In genomic region chr17:4329838-4330237, GRCh38 we compare ENCODE assay signal across 10 cellular contexts. TPM values are rescaled to one million over a fixed set of nuclear protein-coding genes. Genes with fewer than 3 reads are reported as not detected.
A peak's percentile ranks its signal among the peaks of the same experiment; 100 is the strongest.
DNase-seq lines count a peak whose midpoint lies in the region; ATAC-seq, FAIRE-seq and TF ChIP-seq lines count a peak whose summit lies in the region.
"Had no signal": no experiment of that assay in that cellular context is flagged by ENCODE, and none has a peak within 500 bp of the region (broad histone marks: within the 10 kb centered on the region; RNA-seq: fewer than 3 reads in every experiment).

No MANE protein-coding gene starts in this region.

- ATAC-seq in GM19324 (IDR thresholded peaks at IDR 0.05; ENCODE audit: low FRiP score, unreplicated experiment) (no peak), HG02885 (IDR thresholded peaks at IDR 0.05; ENCODE audit: poor library complexity, unreplicated experiment) (no peak)

- FAIRE-seq in astrocyte (lab: Jason Lieb, UNC) (peak; percentile 92), keratinocyte (lab: Jason Lieb, UNC) (peak; percentile 88)

- H4K20me1 ChIP-seq in astrocyte (ENCODE audit: insufficient read depth, low read length) (peaks cover 60% of the 10 kb centered on the region), keratinocyte (ENCODE audit: control insufficient read depth, extremely low read depth, insufficient read depth, low read length) (peaks cover 13% of the 10 kb centered on the region)

- peaks cover 14% of the 10 kb centered on the region; the same call in 1 of the 2 replicates for H3K36me3 ChIP-seq in ACC112 (ENCODE audit: insufficient read depth, low read length)
- H3K36me3 ChIP-seq in astrocyte (ENCODE audit: insufficient read depth, low read length) = peaks cover 4% of the 10 kb centered on the region
- peaks cover 0 to 4% of the 10 kb centered on the region in 2 experiments for H3K36me3 ChIP-seq in keratinocyte (ENCODE audit: control insufficient read depth in 2 of 2, extremely low read depth in 1 of 2, insufficient read depth in 2 of 2, low read length in 2 of 2)

- H2AFZ ChIP-seq in ACC112 (ENCODE audit: low read length, unreplicated experiment) (no peak overlapping the region), astrocyte (ENCODE audit: low read depth, low read length) (no peak overlapping the region), keratinocyte (ENCODE audit: control insufficient read depth, low read length) (no peak overlapping the region)

- no peaks in the 10 kb centered on the region for H3K9me1 ChIP-seq in keratinocyte (ENCODE audit: control insufficient read depth, extremely low read depth, insufficient read depth, low read length)

- H3K4me1 ChIP-seq in ACC112 (ENCODE audit: control insufficient read depth, insufficient read depth, low read length, unreplicated experiment) (peaks cover 34% of the 10 kb centered on the region), astrocyte (ENCODE audit: insufficient read depth, low read length) (peaks cover 30% of the 10 kb centered on the region), keratinocyte (ENCODE audit: control insufficient read depth, extremely low read depth, insufficient read depth, low read length) (peaks cover 62% of the 10 kb centered on the region)

- dilution Hi-C loops in keratinocyte (cut with MboI; ENCODE audit: extremely low pct_ligation_motif_present, low sequenced_read_pairs) = no loop called here

- peak; percentile 78 for DNase-seq in HFF-Myc (ENCODE audit: extremely low read depth, low read depth)
- peak; percentile 98 for DNase-seq in astrocyte (ENCODE audit: low read depth)
- DNase-seq in keratinocyte (ENCODE audit: low read depth, low spot score) = peak; percentile 98
- no peak for DNase-seq in NCI-H1092 (lab: John Stamatoyannopoulos, UW)
- DNase-seq in NCI-H774 (lab: John Stamatoyannopoulos, UW) = no peak
- DNase-seq: NCI-H1048; stimulated activated CD4-positive, alpha-beta T cell treated with anti-CD3 and anti-CD28 coated beads, Interleukin-4, amount 100 ng/mL, for 1 hour had no signal

- H3K9ac ChIP-seq in astrocyte (ENCODE audit: low read length) = peak overlapping the region; percentile 0
- peak overlapping the region; percentile 62 for H3K9ac ChIP-seq in keratinocyte (ENCODE audit: control insufficient read depth, extremely low read depth, insufficient read depth, low read length)

- H3K27me3 Mint-ChIP-seq in astrocyte (ENCODE audit: low read depth, unreplicated experiment) = no peaks in the 10 kb centered on the region

- peaks cover 2% of the 10 kb centered on the region for H3K9me3 Mint-ChIP-seq in astrocyte (ENCODE audit: unreplicated experiment)

- H3K27ac ChIP-seq in ACC112 (ENCODE audit: low read depth, low read length) = peak overlapping the region; percentile 77
- peak overlapping the region; percentile 82 for H3K27ac ChIP-seq in astrocyte (ENCODE audit: low read depth, low read length)
- H3K27ac ChIP-seq in keratinocyte (ENCODE audit: control insufficient read depth, insufficient read depth, low read length) = peak overlapping the region; percentile 90

- peaks cover 8% of the 10 kb centered on the region for H3K36me3 Mint-ChIP-seq in astrocyte (ENCODE audit: low read depth, unreplicated experiment)

- peaks cover 87% of the 10 kb centered on the region for H3K79me2 ChIP-seq in ACC112 (ENCODE audit: control insufficient read depth, insufficient read depth, low read length, unreplicated experiment)
- peaks cover 97% of the 10 kb centered on the region for H3K79me2 ChIP-seq in astrocyte (ENCODE audit: insufficient read depth, low read length)
- H3K79me2 ChIP-seq in keratinocyte (ENCODE audit: control insufficient read depth, insufficient read depth, low read length) = peaks cover 92% of the 10 kb centered on the region

- peak overlapping the region; percentile 25 for H3K4me3 Mint-ChIP-seq in astrocyte (ENCODE audit: unreplicated experiment)

- H3K4me2 ChIP-seq in astrocyte (ENCODE audit: low read length) = peak overlapping the region; percentile 35
- H3K4me2 ChIP-seq in keratinocyte (ENCODE audit: control insufficient read depth, extremely low read depth, insufficient read depth, low read depth, low read length) = peak overlapping the region; percentile 71

- peak overlapping the region; percentile 88 for H3K27ac Mint-ChIP-seq in astrocyte (ENCODE audit: unreplicated experiment)

- H3K4me3 ChIP-seq in ACC112 (ENCODE audit: low read depth, low read length) = peak overlapping the region; percentile 55
- H3K4me3 ChIP-seq in HFF-Myc (replicated peaks; ENCODE audit: low read depth, low read length) = no peak overlapping the region
- no peak overlapping the region for H3K4me3 ChIP-seq in astrocyte (ENCODE audit: insufficient read depth, low read depth, low read length)
- peak overlapping the region in 1 of 3 experiments; percentile 5 for H3K4me3 ChIP-seq in keratinocyte (ENCODE audit: control insufficient read depth in 2 of 3, extremely low read depth in 1 of 3, insufficient read depth in 2 of 3, low read depth in 1 of 3, low read length in 3 of 3)

- TF ChIP-seq CTCF in HFF-Myc (IDR thresholded peaks at IDR 0.05; ENCODE audit: low read depth, low read length, missing control alignments) = no peak
- no peak for TF ChIP-seq CTCF in astrocyte (IDR thresholded peaks at IDR 0.05; ENCODE audit: insufficient read depth, low read depth, low read length)
- no peak for TF ChIP-seq CTCF in keratinocyte (optimal IDR thresholded peaks at IDR 0.05 in 1 of 3, IDR thresholded peaks at IDR 0.05 in 1 of 3, conservative IDR thresholded peaks at IDR 0.05 in 1 of 3; ENCODE audit: extremely low read depth in 1 of 3, insufficient read depth in 2 of 3, low read length in 3 of 3)

- H3K9me3 ChIP-seq in astrocyte (ENCODE audit: insufficient read depth, low read depth, low read length) (no peaks in the 10 kb centered on the region), keratinocyte (ENCODE audit: control insufficient read depth, low read depth, low read length) (no peaks in the 10 kb centered on the region)

- no peaks in the 10 kb centered on the region for H3K27me3 ChIP-seq in ACC112 (ENCODE audit: insufficient read depth, low read length)
- no peaks in the 10 kb centered on the region for H3K27me3 ChIP-seq in astrocyte (ENCODE audit: insufficient read depth, low read length)
- H3K27me3 ChIP-seq in keratinocyte (ENCODE audit: control insufficient read depth, extremely low read depth, insufficient read depth, low read length) = no peaks in the 10 kb centered on the region

- peaks cover 28% of the 10 kb centered on the region for H3K4me1 Mint-ChIP-seq in astrocyte (ENCODE audit: low read depth, unreplicated experiment)

RNA-seq across cellular contexts. Expression of gene UBE2G1, which starts 36.6 kb away (rescaled TPM):
- total RNA-seq in astrocyte = 123 and 129 TPM in 2 replicates
- 52.1 to 86.2 TPM (median 60.1 TPM) in 3 replicates for polyA plus RNA-seq in keratinocyte
- polyA plus RNA-seq in keratinocyte (2011; ENCODE audit: low read depth) = 36.2 TPM
- 53.0 and 109 TPM in 2 replicates for polyA plus RNA-seq in keratinocyte (2011; cell fraction: cytosol; rRNA removed)
- 56.5 and 67.3 TPM in 2 replicates for polyA plus RNA-seq in keratinocyte (2011; cell fraction: nucleus; rRNA removed)
- polyA plus RNA-seq in keratinocyte (2012; ENCODE audit: low replicate concordance) = 63.6 and 74.0 TPM in 2 replicates
- 19.1 to 49.6 TPM (median 30.4 TPM) in 3 replicates for polyA minus RNA-seq in keratinocyte
- 77.9 TPM for polyA minus RNA-seq in keratinocyte (2011; cell fraction: cytosol; rRNA and poly(A)+ RNA removed)
- polyA minus RNA-seq in keratinocyte (2011; cell fraction: nucleus; rRNA and poly(A)+ RNA removed) = 51.2 and 60.7 TPM in 2 replicates

Comparison
In these comparisons a context has a peak if more than half of its experiments do, and no peak if none do; other contexts are left out.
1. DNase-seq: peak in HFF-Myc (single experiment), astrocyte (single experiment) and keratinocyte (single experiment); none in NCI-H1092 (single experiment) and NCI-H774 (single experiment).
2. Peak in every context shown above with its lines, with median percentiles within 50 percentile points of each other: H3K27ac ChIP-seq.